In the genomic region with DNA sequence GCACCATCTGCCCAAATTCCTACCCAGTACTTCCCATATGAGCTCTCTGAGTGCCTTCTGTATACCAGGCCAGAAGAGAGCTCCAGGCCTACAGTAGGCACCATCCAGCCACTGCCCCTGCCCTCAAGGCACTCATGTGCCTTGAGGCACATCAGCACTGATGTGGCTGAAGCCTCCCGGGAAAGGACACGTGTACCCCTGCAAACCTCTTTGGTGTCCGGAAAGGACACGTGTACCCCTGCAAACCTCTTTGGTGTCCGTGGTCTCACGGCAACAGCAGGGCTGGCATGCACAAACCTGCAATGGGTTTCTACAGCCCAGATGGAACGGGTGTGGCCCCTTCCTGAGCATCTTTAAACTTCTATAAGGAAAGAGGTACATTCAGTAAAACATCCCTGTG, we compare ENCODE assay signal across 1 cellular context.
TF ChIP-seq lines count a peak whose summit lies in the region.

No MANE protein-coding gene starts in this region.

TF ChIP-seq in HepG2, 621 proteins besides CTCF, POLR2A, EP300 and RAD21 (continued from another document):
- TF ChIP-seq, protein P1, sequence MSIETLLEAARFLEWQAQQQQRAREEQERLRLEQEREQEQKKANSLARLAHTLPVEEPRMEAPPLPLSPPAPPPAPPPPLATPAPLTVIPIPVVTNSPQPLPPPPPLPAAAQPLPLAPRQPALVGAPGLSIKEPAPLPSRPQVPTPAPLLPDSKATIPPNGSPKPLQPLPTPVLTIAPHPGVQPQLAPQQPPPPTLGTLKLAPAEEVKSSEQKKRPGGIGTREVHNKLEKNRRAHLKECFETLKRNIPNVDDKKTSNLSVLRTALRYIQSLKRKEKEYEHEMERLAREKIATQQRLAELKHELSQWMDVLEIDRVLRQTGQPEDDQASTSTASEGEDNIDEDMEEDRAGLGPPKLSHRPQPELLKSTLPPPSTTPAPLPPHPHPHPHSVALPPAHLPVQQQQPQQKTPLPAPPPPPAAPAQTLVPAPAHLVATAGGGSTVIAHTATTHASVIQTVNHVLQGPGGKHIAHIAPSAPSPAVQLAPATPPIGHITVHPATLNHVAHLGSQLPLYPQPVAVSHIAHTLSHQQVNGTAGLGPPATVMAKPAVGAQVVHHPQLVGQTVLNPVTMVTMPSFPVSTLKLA (IDR thresholded peaks at IDR 0.05), result peak; percentile 68
